ENCODE assay signal across 11 cellular contexts in genomic region chr17:65389956-65390355, GRCh38.
DNase-seq lines count a peak whose midpoint lies in the region; ATAC-seq and TF ChIP-seq lines count a peak whose summit lies in the region.
"Had no signal": no experiment of that assay in that cellular context is flagged by ENCODE, and none has a peak within 500 bp of the region (broad histone marks: within the 10 kb centered on the region; RNA-seq: fewer than 3 reads in every experiment).

No MANE protein-coding gene starts in this region.

- no peaks in the 10 kb centered on the region for H3K4me1 Mint-ChIP-seq in stimulated activated effector memory CD8-positive, alpha-beta T cell treated with anti-CD3 and anti-CD28 coated beads, Interleukin-12 subunit alpha, Interleukin-12 subunit beta, amount 100 ng/mL, for 72 hours

- peak; percentile 89 for ATAC-seq in stimulated activated effector memory CD8-positive, alpha-beta T cell treated with anti-CD3 and anti-CD28 coated beads, Interleukin-12 subunit alpha, Interleukin-12 subunit beta, amount 100 ng/mL, for 72 hours
- ATAC-seq in HG03097 (IDR thresholded peaks at IDR 0.05; ENCODE audit: low FRiP score, unreplicated experiment), result no peak
- no peak for ATAC-seq in HG03196 (IDR thresholded peaks at IDR 0.05; ENCODE audit: unreplicated experiment)

- peak; percentile 71 for DNase-seq in GM04503 (ENCODE audit: low read depth)
- DNase-seq in RPMI7951 (ENCODE audit: low read depth), result peak; percentile 88
- DNase-seq in fibroblast of villous mesenchyme (ENCODE audit: low read depth), result peak; percentile 28
- no peak for DNase-seq in stimulated activated effector memory CD8-positive, alpha-beta T cell treated with anti-CD3 and anti-CD28 coated beads, Interleukin-12 subunit alpha, Interleukin-12 subunit beta, amount 100 ng/mL, for 72 hours (ENCODE audit: low spot score in 2 of 2)
- no peak for DNase-seq in coronary artery (ENCODE audit: low spot score)
- no peak for DNase-seq in NCI-H1048 (lab: John Stamatoyannopoulos, UW)
- DNase-seq: Karpas-422, NCI-H2227 treated with DMSO at 0.1 percent for 48 hours had no signal

- H3K4me3 ChIP-seq in fibroblast of villous mesenchyme (ENCODE audit: low read depth, low read length) (no peak overlapping the region), coronary artery (no peak overlapping the region)
- H3K4me3 ChIP-seq: right atrium auricular region had no signal

- no peaks in the 10 kb centered on the region for H3K36me3 Mint-ChIP-seq in stimulated activated effector memory CD8-positive, alpha-beta T cell treated with anti-CD3 and anti-CD28 coated beads, Interleukin-12 subunit alpha, Interleukin-12 subunit beta, amount 100 ng/mL, for 72 hours

- H3K27ac Mint-ChIP-seq in stimulated activated effector memory CD8-positive, alpha-beta T cell treated with anti-CD3 and anti-CD28 coated beads, Interleukin-12 subunit alpha, Interleukin-12 subunit beta, amount 100 ng/mL, for 72 hours, result no peak overlapping the region

- TF ChIP-seq CTCF in fibroblast of villous mesenchyme (IDR thresholded peaks at IDR 0.05; ENCODE audit: insufficient read depth, low read depth, low read length) (no peak), coronary artery (IDR thresholded peaks at IDR 0.05) (no peak)

- no peaks in the 10 kb centered on the region for H3K9me3 Mint-ChIP-seq in stimulated activated effector memory CD8-positive, alpha-beta T cell treated with anti-CD3 and anti-CD28 coated beads, Interleukin-12 subunit alpha, Interleukin-12 subunit beta, amount 100 ng/mL, for 72 hours

- H3K4me3 Mint-ChIP-seq in stimulated activated effector memory CD8-positive, alpha-beta T cell treated with anti-CD3 and anti-CD28 coated beads, Interleukin-12 subunit alpha, Interleukin-12 subunit beta, amount 100 ng/mL, for 72 hours, result no peak overlapping the region

- no peak overlapping the region for H3K27ac ChIP-seq in coronary artery
- H3K27ac ChIP-seq: right atrium auricular region had no signal

Comparison
In these comparisons a context has a peak if more than half of its experiments do, and no peak if none do; other contexts are left out.
1. DNase-seq: peak in GM04503 (single experiment), RPMI7951 (single experiment) and fibroblast of villous mesenchyme (single experiment); none in stimulated activated effector memory CD8-positive, alpha-beta T cell treated with anti-CD3 and anti-CD28 coated beads, Interleukin-12 subunit alpha, Interleukin-12 subunit beta, amount 100 ng/mL, for 72 hours (0 of 2), coronary artery (single experiment) and NCI-H1048 (single experiment).